ENCODE assay signal across 1 cellular context in genomic region chr1:20728371-20729154, GRCh38.
TF ChIP-seq lines count a peak whose summit lies in the region.

No MANE protein-coding gene starts in this region.

TF ChIP-seq in HepG2, 621 proteins besides CTCF, POLR2A, EP300 and RAD21:
- no peak for TF ChIP-seq SP4 (CRISPR knock-in tag; IDR thresholded peaks at IDR 0.05)
- no peak for TF ChIP-seq ZNF337 (CRISPR knock-in tag; IDR thresholded peaks at IDR 0.05; ENCODE audit: borderline replicate concordance, low read depth)
- no peak for TF ChIP-seq FOXJ3 (CRISPR knock-in tag; IDR thresholded peaks at IDR 0.05; ENCODE audit: borderline replicate concordance)
- no peak for TF ChIP-seq ZBTB7A (CRISPR knock-in tag; IDR thresholded peaks at IDR 0.05)
- TF ChIP-seq ZNF136 (CRISPR knock-in tag; IDR thresholded peaks at IDR 0.05; ENCODE audit: low read depth), result no peak
- no peak for TF ChIP-seq ZNF607 (CRISPR knock-in tag; IDR thresholded peaks at IDR 0.05; ENCODE audit: borderline replicate concordance)
- no peak for TF ChIP-seq GATAD1 (CRISPR knock-in tag; IDR thresholded peaks at IDR 0.05)
- peak; percentile 84; the same call in 1 of the 2 replicates for TF ChIP-seq ZNF768 (CRISPR knock-in tag; IDR thresholded peaks at IDR 0.05)
- no peak for TF ChIP-seq ZBTB44 (CRISPR knock-in tag; IDR thresholded peaks at IDR 0.05)
- TF ChIP-seq ZNF441 (CRISPR knock-in tag; IDR thresholded peaks at IDR 0.05; ENCODE audit: borderline replicate concordance), result no peak
- TF ChIP-seq ZMYM3 (CRISPR knock-in tag; IDR thresholded peaks at IDR 0.05), result 0 out of 2 replicates have a peak, but pooled peaks have one; percentile 29
- TF ChIP-seq ZNF615 (CRISPR knock-in tag; IDR thresholded peaks at IDR 0.05; ENCODE audit: borderline replicate concordance), result no peak
- no peak for TF ChIP-seq AHDC1 (CRISPR knock-in tag; IDR thresholded peaks at IDR 0.05; ENCODE audit: borderline replicate concordance)
- TF ChIP-seq ZBTB33 (CRISPR knock-in tag; IDR thresholded peaks at IDR 0.05), result peak; percentile 78
- no peak for TF ChIP-seq CREB1 (IDR thresholded peaks at IDR 0.05)
- TF ChIP-seq CREB1 (CRISPR knock-in tag; IDR thresholded peaks at IDR 0.05), result no peak
- TF ChIP-seq RFX1 (IDR thresholded peaks at IDR 0.05), result no peak
- TF ChIP-seq TCF7L2 (IDR thresholded peaks at IDR 0.05; ENCODE audit: low read depth, low read length), result no peak
- 0 out of 2 replicates have a peak, but pooled peaks have one; percentile 2 for TF ChIP-seq ZNF687 (CRISPR knock-in tag; IDR thresholded peaks at IDR 0.05)
- TF ChIP-seq KDM5B (CRISPR knock-in tag; IDR thresholded peaks at IDR 0.05; ENCODE audit: borderline replicate concordance), result no peak
